In the genomic region with DNA sequence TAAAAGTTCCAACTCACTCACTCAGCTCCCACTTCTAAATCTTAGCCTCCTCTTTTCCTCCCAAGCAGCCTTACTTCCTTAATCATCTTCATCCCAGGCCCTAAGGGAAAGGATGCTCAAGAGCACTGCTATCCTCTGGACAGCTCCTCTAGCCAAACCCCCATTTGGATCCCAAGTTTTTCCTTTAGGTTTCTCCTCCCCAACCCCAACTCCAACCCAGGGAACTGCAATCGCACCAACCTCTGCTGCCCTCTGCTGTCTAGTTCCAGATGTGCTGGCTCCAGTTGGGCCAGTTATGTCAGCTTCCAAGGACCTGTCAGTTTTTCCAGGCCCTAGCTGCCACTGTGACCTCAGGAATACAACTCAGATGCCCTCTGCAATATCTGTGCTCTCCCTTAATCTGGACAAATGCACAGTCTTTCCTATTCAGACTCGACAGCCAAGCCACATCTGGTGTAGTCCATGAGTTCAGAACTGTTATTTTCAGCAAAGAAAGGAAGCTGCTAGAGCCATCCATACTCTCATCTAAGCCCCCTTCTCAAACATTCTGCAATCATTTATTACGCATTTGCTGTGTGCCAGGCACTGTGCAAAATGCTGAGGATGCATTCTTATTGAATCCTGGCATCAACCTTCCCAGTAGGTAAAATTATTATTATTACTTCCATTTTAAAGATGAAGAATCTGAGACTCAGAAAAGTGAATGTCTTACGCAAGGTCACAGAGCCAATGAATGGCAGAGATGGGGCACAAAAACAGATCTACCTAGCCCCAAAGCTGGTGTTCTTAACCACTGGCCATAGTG, we compare ENCODE assay signal across 8 cellular contexts.
A peak's percentile ranks its signal among the peaks of the same experiment; 100 is the strongest.
DNase-seq lines count a peak whose midpoint lies in the region; ATAC-seq lines count a peak whose summit lies in the region.

No MANE protein-coding gene starts in this region.

- ATAC-seq in GM21825 (IDR thresholded peaks at IDR 0.05; ENCODE audit: unreplicated experiment): no peak

- DNase-seq in SIG-M5 treated with dmso at 0.1 percent for 504 hours (lab: John Stamatoyannopoulos, UW; ENCODE audit: unreplicated experiment) (peak; percentile 15), SIG-M5 (lab: John Stamatoyannopoulos, UW) (no peak), NCI-H1694 treated with DMSO at 0.1 percent for 48 hours (lab: John Stamatoyannopoulos, UW) (peak; percentile 8), fibroblast of the conjunctiva (ENCODE audit: low read depth) (peak; percentile 49), nucleus accumbens (lab: John Stamatoyannopoulos, UW) (peak in 52 of 56 donors; percentile 0 to 77 (median 34)), KG1 (lab: John Stamatoyannopoulos, UW) (no peak)
- peak; percentile 33 for DNase-seq in activated CD8-positive, alpha-beta memory T cell treated with anti-CD3 and anti-CD28 coated beads, Interleukin-2, amount 50 U/mL, for 4 hours

Comparison
In these comparisons a context has a peak if more than half of its experiments do, and no peak if none do; other contexts are left out.
1. DNase-seq: peak in SIG-M5 treated with dmso at 0.1 percent for 504 hours (single experiment), NCI-H1694 treated with DMSO at 0.1 percent for 48 hours (single experiment), activated CD8-positive, alpha-beta memory T cell treated with anti-CD3 and anti-CD28 coated beads, Interleukin-2, amount 50 U/mL, for 4 hours (single experiment), fibroblast of the conjunctiva (single experiment) and nucleus accumbens (52 of 56); none in SIG-M5 (single experiment) and KG1 (single experiment).